8 cellular contexts compared by ENCODE assay signal in the genomic region with DNA sequence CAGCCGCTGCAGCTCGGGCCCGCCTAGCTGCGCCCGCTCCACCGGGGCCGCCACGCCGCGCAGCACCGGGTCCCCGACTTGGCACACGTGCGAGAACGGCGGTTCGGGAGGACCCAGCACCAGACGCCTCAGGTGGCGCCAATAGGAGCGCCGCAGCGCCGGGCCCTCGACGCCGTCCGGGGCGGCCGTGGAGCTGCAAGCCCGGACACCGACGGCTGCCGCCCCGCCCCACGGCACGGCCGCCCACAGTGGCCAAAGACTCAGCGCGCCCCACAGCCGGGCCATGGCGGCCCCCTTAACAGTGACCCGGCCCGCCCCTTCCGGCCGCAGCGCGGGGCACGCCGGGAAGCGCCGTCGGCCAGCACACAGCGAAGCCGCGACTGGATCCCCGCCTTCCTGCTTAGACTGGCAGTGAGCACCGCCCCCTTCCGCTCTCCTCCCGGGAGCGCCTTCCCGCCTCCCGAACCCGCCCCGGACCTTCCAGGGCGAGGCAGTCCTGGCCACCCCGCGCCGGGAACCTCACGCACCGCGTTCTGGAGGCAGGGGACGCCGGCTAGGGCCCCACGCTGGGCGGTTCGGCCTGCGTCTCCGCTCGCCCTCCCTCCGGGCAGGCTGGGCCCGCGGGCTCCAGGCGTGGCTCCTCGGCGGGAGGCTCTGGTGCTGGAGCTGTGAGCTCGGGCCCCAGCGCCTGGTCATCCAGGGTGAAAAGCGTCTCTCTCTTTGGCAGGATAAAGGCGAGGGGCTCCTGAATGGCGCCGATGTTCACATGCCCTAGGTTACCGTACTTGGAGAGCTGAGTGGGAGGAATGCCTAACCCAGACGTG. TPM values are rescaled to one million over a fixed set of nuclear protein-coding genes. Genes with fewer than 3 reads are reported as not detected.
DNase-seq lines count a peak whose midpoint lies in the region; ATAC-seq and TF ChIP-seq lines count a peak whose summit lies in the region.

A gene with protein sequence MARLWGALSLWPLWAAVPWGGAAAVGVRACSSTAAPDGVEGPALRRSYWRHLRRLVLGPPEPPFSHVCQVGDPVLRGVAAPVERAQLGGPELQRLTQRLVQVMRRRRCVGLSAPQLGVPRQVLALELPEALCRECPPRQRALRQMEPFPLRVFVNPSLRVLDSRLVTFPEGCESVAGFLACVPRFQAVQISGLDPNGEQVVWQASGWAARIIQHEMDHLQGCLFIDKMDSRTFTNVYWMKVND (minus strand): TSS at position 303 of the 824 bp plus-strand sequence. CDS start 18 bp downstream, at position 285.

- H3K9ac ChIP-seq in SU-DHL-6 (ENCODE audit: low read length): peak within 1 kb of the TSS; percentile 87

- H3K4me3 Mint-ChIP-seq in activated naive CD8-positive, alpha-beta T cell treated with anti-CD3 and anti-CD28 coated beads, Interleukin-2, amount 10 ng/mL, durations not matched to agents 7 days and 5 days: peak within 1 kb of the TSS; percentile 87
- H3K4me3 Mint-ChIP-seq in osteocyte (ENCODE audit: unreplicated experiment): peak within 1 kb of the TSS; percentile 79

- peak; percentile 92 for ATAC-seq in HG02678 (IDR thresholded peaks at IDR 0.05; ENCODE audit: unreplicated experiment)
- peak; percentile 94 for ATAC-seq in activated naive CD8-positive, alpha-beta T cell treated with anti-CD3 and anti-CD28 coated beads, Interleukin-2, amount 10 ng/mL, durations not matched to agents 7 days and 5 days (ENCODE audit: low read depth)

- TF ChIP-seq CTCF in GM12865 (IDR thresholded peaks at IDR 0.05; ENCODE audit: insufficient read depth, low read depth, low read length, missing control alignments): no peak
- TF ChIP-seq CTCF in SU-DHL-6 (IDR thresholded peaks at IDR 0.05; ENCODE audit: insufficient read depth, low read length, poor library complexity, severe bottlenecking): no peak
- peak; percentile 16 for TF ChIP-seq CTCF in osteocyte (IDR thresholded peaks at IDR 0.05)

- peak within 1 kb of the TSS; percentile 65 for H2AFZ ChIP-seq in SU-DHL-6 (ENCODE audit: low read depth, low read length, severe bottlenecking)

- H3K27ac ChIP-seq in SU-DHL-6 (ENCODE audit: low read depth, low read length): peak within 1 kb of the TSS; percentile 67
- peak within 1 kb of the TSS; percentile 92 for H3K27ac ChIP-seq in thymus (ENCODE audit: low read depth)

- H3K4me3 ChIP-seq in GM12865 (ENCODE audit: low read depth, low read length) (peak within 1 kb of the TSS; percentile 78), SU-DHL-6 (ENCODE audit: insufficient read depth, low read length, poor library complexity, severe bottlenecking) (peak within 1 kb of the TSS; percentile 66), thymus (ENCODE audit: low read length) (peak within 1 kb of the TSS; percentile 97)

- H3K27me3 Mint-ChIP-seq in activated naive CD8-positive, alpha-beta T cell treated with anti-CD3 and anti-CD28 coated beads, Interleukin-2, amount 10 ng/mL, durations not matched to agents 7 days and 5 days: no peaks in the 10 kb centered on the region
- no peaks in the 10 kb centered on the region for H3K27me3 Mint-ChIP-seq in osteocyte (ENCODE audit: unreplicated experiment)

- H3K9me2 ChIP-seq in SU-DHL-6 (replicated peaks; ENCODE audit: insufficient read depth, low read length): no peaks in the 10 kb centered on the region

- H3K9me3 ChIP-seq in SU-DHL-6 (ENCODE audit: insufficient read depth, low read length) (no peaks in the 10 kb centered on the region), thymus (ENCODE audit: control insufficient read depth) (no peaks in the 10 kb centered on the region)

- H3K36me3 Mint-ChIP-seq in activated naive CD8-positive, alpha-beta T cell treated with anti-CD3 and anti-CD28 coated beads, Interleukin-2, amount 10 ng/mL, durations not matched to agents 7 days and 5 days: peaks cover 22% of the 10 kb centered on the region
- peaks cover 26% of the 10 kb centered on the region for H3K36me3 Mint-ChIP-seq in osteocyte (ENCODE audit: unreplicated experiment)

- H3F3A ChIP-seq in SU-DHL-6 (ENCODE audit: insufficient read depth): peaks cover 14% of the 10 kb centered on the region

- H3K27me3 ChIP-seq in SU-DHL-6 (ENCODE audit: low read length) (no peaks in the 10 kb centered on the region), thymus (ENCODE audit: control insufficient read depth, insufficient read depth) (no peaks in the 10 kb centered on the region)

- WGBS in thymus: 2% methylated on average over 93 of the region's 93 CpGs

- peaks cover 3% of the 10 kb centered on the region for H3K36me3 ChIP-seq in SU-DHL-6 (ENCODE audit: low read length)
- peaks cover 69% of the 10 kb centered on the region for H3K36me3 ChIP-seq in thymus (ENCODE audit: control insufficient read depth, insufficient read depth)

- H3K4me1 ChIP-seq in thymus (ENCODE audit: control insufficient read depth, insufficient read depth, low read length): peaks cover 24% of the 10 kb centered on the region

- intact Hi-C loops in head of caudate nucleus (cut with DNase I): loop anchor here (10.0 kb wide), 1 partner anchor 54 kb away; a partner anchor contains a TSS

- H3K4me1 Mint-ChIP-seq in activated naive CD8-positive, alpha-beta T cell treated with anti-CD3 and anti-CD28 coated beads, Interleukin-2, amount 10 ng/mL, durations not matched to agents 7 days and 5 days: peaks cover 30% of the 10 kb centered on the region
- peaks cover 28% of the 10 kb centered on the region for H3K4me1 Mint-ChIP-seq in osteocyte (ENCODE audit: unreplicated experiment)

- POLR2A ChIA-PET in activated naive CD8-positive, alpha-beta T cell treated with anti-CD3 and anti-CD28 coated beads, Interleukin-2, amount 10 ng/mL, durations not matched to agents 7 days and 5 days (lab: Charles Lee): interaction anchor here (0.7 to 3.6 kb wide), 7 partner anchors 9 to 251 kb away, joined by 3 to 29 read pairs (median 8); a partner anchor contains a TSS

- peaks cover 3% of the 10 kb centered on the region; the same call in 1 of the 2 replicates for H4K20me1 ChIP-seq in SU-DHL-6 (ENCODE audit: low read depth, low read length)

- H3K9me3 Mint-ChIP-seq in activated naive CD8-positive, alpha-beta T cell treated with anti-CD3 and anti-CD28 coated beads, Interleukin-2, amount 10 ng/mL, durations not matched to agents 7 days and 5 days: no peaks in the 10 kb centered on the region
- no peaks in the 10 kb centered on the region for H3K9me3 Mint-ChIP-seq in osteocyte (ENCODE audit: unreplicated experiment)

- H3K27ac Mint-ChIP-seq in activated naive CD8-positive, alpha-beta T cell treated with anti-CD3 and anti-CD28 coated beads, Interleukin-2, amount 10 ng/mL, durations not matched to agents 7 days and 5 days: peak within 1 kb of the TSS; percentile 80
- peak within 1 kb of the TSS; percentile 93 for H3K27ac Mint-ChIP-seq in osteocyte (ENCODE audit: unreplicated experiment)

- peak within 1 kb of the TSS; percentile 88 for H3K4me2 ChIP-seq in SU-DHL-6 (ENCODE audit: low read depth, low read length, poor library complexity, severe bottlenecking)

- DNase-seq in GM12865 (ENCODE audit: low read depth) (peak; percentile 93), NCI-H1105 treated with DMSO at 0.1 percent for 48 hours (lab: John Stamatoyannopoulos, UW) (peak; percentile 76), head of caudate nucleus (peak; percentile 88 to 98 (median 95)), osteocyte (ENCODE audit: extremely low spot score, unreplicated experiment) (peak; percentile 97)
- DNase-seq in activated naive CD8-positive, alpha-beta T cell treated with anti-CD3 and anti-CD28 coated beads, Interleukin-2, amount 10 ng/mL, durations not matched to agents 7 days and 5 days: peak; percentile 92

- H3K79me2 ChIP-seq in SU-DHL-6 (ENCODE audit: insufficient read depth, low read length): peaks cover 47% of the 10 kb centered on the region

RNA-seq across cellular contexts. Expression of the gene that starts here (rescaled TPM):
- 10 to 100 TPM; 12.6 to 14.5 TPM for total RNA-seq in activated naive CD8-positive, alpha-beta T cell treated with anti-CD3 and anti-CD28 coated beads, Interleukin-2, amount 10 ng/mL, durations not matched to agents 7 days and 5 days
- total RNA-seq in osteocyte: 11.8 and 12.6 TPM in 2 replicates
- polyA plus RNA-seq in thymus: 2.1 TPM

Comparison
In these comparisons a context has a peak if more than half of its experiments do, and no peak if none do; other contexts are left out.
1. Peak in every context shown above with its lines: DNase-seq, ATAC-seq, H3K4me3 ChIP-seq and H3K27ac ChIP-seq.